Comparison of ENCODE assay signal across 8 cellular contexts in the genomic region with DNA sequence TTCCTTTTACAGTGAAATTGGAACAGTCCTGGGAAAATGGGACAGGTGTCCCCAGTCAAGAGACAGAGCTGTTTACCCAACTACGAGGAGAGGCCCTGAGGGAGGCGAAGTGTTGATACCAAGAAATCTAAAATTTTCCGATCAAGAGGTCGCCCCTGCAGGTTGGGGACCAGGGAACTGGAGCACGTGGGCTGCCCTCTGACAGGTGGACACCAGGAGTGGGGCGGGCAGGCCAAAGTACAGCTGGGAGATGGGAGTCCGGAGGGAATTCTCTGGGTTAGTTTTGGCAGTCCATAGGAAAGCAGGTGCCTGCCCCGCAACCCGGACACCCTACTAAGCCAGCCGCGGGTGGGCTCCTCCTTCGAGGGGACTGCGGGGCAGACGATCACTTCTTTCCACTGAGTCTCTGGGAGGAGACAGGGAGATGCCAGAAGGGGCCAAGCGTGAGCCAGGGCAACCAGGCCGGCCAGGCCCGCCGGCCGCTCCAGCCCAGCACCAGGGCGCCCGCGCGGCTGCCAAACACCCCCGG. TPM values are rescaled to one million over a fixed set of nuclear protein-coding genes. Genes with fewer than 3 reads are reported as not detected.
DNase-seq lines count a peak whose midpoint lies in the region; ATAC-seq and TF ChIP-seq lines count a peak whose summit lies in the region.

No MANE protein-coding gene starts in this region.

- POLR2A ChIA-PET in RWPE1 (lab: Yijun Ruan, JAX; ENCODE audit: low non-redundant PET): no interaction called here

- ATAC-seq in psoas muscle: no peak
- no peak for ATAC-seq in HG03442 (IDR thresholded peaks at IDR 0.05; ENCODE audit: unreplicated experiment)

- H3K4me1 ChIP-seq in ES-I3 (ENCODE audit: insufficient read depth, low read length): no peaks in the 10 kb centered on the region; the same call in 1 of the 2 replicates
- peaks cover 10% of the 10 kb centered on the region for H3K4me1 ChIP-seq in psoas muscle

- H3K9ac ChIP-seq in ES-I3 (ENCODE audit: low read depth, low read length): peak overlapping the region; percentile 50

- H3K27ac ChIP-seq in RWPE1: peak overlapping the region; percentile 68
- H3K27ac ChIP-seq in psoas muscle: no peak overlapping the region

- CTCF ChIA-PET in RWPE1 (lab: Yijun Ruan, JAX): no interaction called here

- H3K4me3 ChIP-seq in fibroblast of the aortic adventitia (ENCODE audit: low read depth, low read length) (peak overlapping the region; percentile 84), psoas muscle (peak overlapping the region; percentile 69)

- 14 to 22% (median 15%) methylated on average over 23 to 24 of the region's 24 CpGs for WGBS in psoas muscle, 3 donors

- no peaks in the 10 kb centered on the region for H3K36me3 ChIP-seq in ES-I3 (ENCODE audit: insufficient read depth, low read length)
- no peaks in the 10 kb centered on the region for H3K36me3 ChIP-seq in psoas muscle (ENCODE audit: insufficient read depth in 1 of 2, low read depth in 1 of 2)

- H3K9me3 ChIP-seq in ES-I3 (ENCODE audit: control insufficient read depth, insufficient read depth, low read length) (no peaks in the 10 kb centered on the region), psoas muscle (no peaks in the 10 kb centered on the region)

- TF ChIP-seq CTCF in RWPE1 (conservative IDR thresholded peaks at IDR 0.05; ENCODE audit: low read depth) (no peak), fibroblast of the aortic adventitia (IDR thresholded peaks at IDR 0.05; ENCODE audit: insufficient read depth, low read length) (no peak), psoas muscle (IDR thresholded peaks at IDR 0.05) (no peak)

- DNase-seq in RWPE1 (ENCODE audit: low spot score): no peak
- no peak for DNase-seq in fibroblast of the aortic adventitia (ENCODE audit: low read depth)
- DNase-seq in psoas muscle: no peak
- DNase-seq in DMS114 treated with DMSO at 0.1 percent for 48 hours (lab: John Stamatoyannopoulos, UW; ENCODE audit: unreplicated experiment): no peak
- no peak for DNase-seq in dedifferentiated amniotic fluid mesenchymal stem cell (ENCODE audit: extremely low spot score)
- DNase-seq in SHP77 treated with DMSO at 0.1 percent for 48 hours (lab: John Stamatoyannopoulos, UW): no peak

- peaks cover 0 to 19% (median 8%) of the 10 kb centered on the region in 3 donors for H3K27me3 ChIP-seq in psoas muscle (ENCODE audit: insufficient read depth in 3 of 3, low read length in 2 of 3)

- intact Hi-C loops in psoas muscle (cut with DNase I): no loop called here

RNA-seq across cellular contexts. Expression of a gene that starts 0.9 kb away (rescaled TPM):
- total RNA-seq in fibroblast of the aortic adventitia (ENCODE audit: low replicate concordance) (2.3 and 9.8 TPM in 2 replicates), psoas muscle (1 to 10 TPM in 3 of 4 donors, under 1 TPM in 1; 0.47 to 1.8 (median 1.3) TPM)
- under 1 TPM; 0.39 to 0.53 (median 0.47) TPM for polyA plus RNA-seq in psoas muscle
